8 cellular contexts compared by ENCODE assay signal in genomic region chr14:39426605-39427004, GRCh38. TPM values are rescaled to one million over a fixed set of nuclear protein-coding genes. Genes with fewer than 3 reads are reported as not detected.
DNase-seq lines count a peak whose midpoint lies in the region; ATAC-seq and TF ChIP-seq lines count a peak whose summit lies in the region.

No MANE protein-coding gene starts in this region.

- TF ChIP-seq CTCF in omental fat pad (IDR thresholded peaks at IDR 0.05) = no peak

- H3K4me1 Mint-ChIP-seq in activated CD4-positive, alpha-beta T cell treated with anti-CD3 and anti-CD28 coated beads for 36 hours = peaks cover 65% of the 10 kb centered on the region
- peaks cover 40 to 88% (median 83%) of the 10 kb centered on the region in 4 donors for H3K4me1 Mint-ChIP-seq in naive thymus-derived CD8-positive, alpha-beta T cell

- peak overlapping the region; percentile 1 for H3K4me3 Mint-ChIP-seq in activated CD4-positive, alpha-beta T cell treated with anti-CD3 and anti-CD28 coated beads for 36 hours
- peak overlapping the region in 9 of 10 donors; percentile 2 to 64 (median 61) for H3K4me3 Mint-ChIP-seq in naive thymus-derived CD8-positive, alpha-beta T cell

- CTCF ChIA-PET in activated CD4-positive, alpha-beta T cell treated with anti-CD3 and anti-CD28 coated beads for 36 hours (lab: Charles Lee) = interaction anchor here (0.6 to 2.6 kb wide), 7 partner anchors 10 to 411 kb away, joined by 3 to 10 read pairs (median 4); no protein-coding TSS in a partner anchor

- intact Hi-C loops in activated CD4-positive, alpha-beta T cell treated with anti-CD3 and anti-CD28 coated beads for 36 hours (cut with DNase I, micrococcal nuclease) = no loop called here

- H3K27ac Mint-ChIP-seq in activated CD4-positive, alpha-beta T cell treated with anti-CD3 and anti-CD28 coated beads for 36 hours = peak overlapping the region; percentile 59
- H3K27ac Mint-ChIP-seq in naive thymus-derived CD8-positive, alpha-beta T cell = peak overlapping the region in 5 of 10 donors; percentile 0 to 79 (median 47)

- POLR2A ChIA-PET in activated CD4-positive, alpha-beta T cell treated with anti-CD3 and anti-CD28 coated beads for 36 hours (lab: Charles Lee) = no interaction called here
- POLR2A ChIA-PET in naive thymus-derived CD8-positive, alpha-beta T cell (lab: Charles Lee) = no interaction called here

- DNase-seq in activated CD4-positive, alpha-beta T cell treated with anti-CD3 and anti-CD28 coated beads for 36 hours = no peak
- no peak for DNase-seq in activated CD4-positive, alpha-beta T cell treated with anti-CD3 and anti-CD28 coated beads for 1 hour
- DNase-seq in MV-4-11 (lab: John Stamatoyannopoulos, UW) = peak; percentile 43
- peak; percentile 43 for DNase-seq in amniotic stem cell (lab: John Stamatoyannopoulos, UW)
- DNase-seq in naive thymus-derived CD8-positive, alpha-beta T cell = peak in 2 of 10 donors; percentile 22 to 25
- no peak for DNase-seq in NCI-H187 (lab: John Stamatoyannopoulos, UW)
- DNase-seq in omental fat pad (ENCODE audit: low spot score) = no peak

- TF ChIP-seq POLR2A in GM18505 (IDR thresholded peaks at IDR 0.05; ENCODE audit: borderline replicate concordance, extremely low read depth, insufficient read depth, insufficient read length) = no peak

- no peaks in the 10 kb centered on the region for H3K27me3 Mint-ChIP-seq in activated CD4-positive, alpha-beta T cell treated with anti-CD3 and anti-CD28 coated beads for 36 hours
- H3K27me3 Mint-ChIP-seq in naive thymus-derived CD8-positive, alpha-beta T cell = no peaks in the 10 kb centered on the region

- H3K36me3 Mint-ChIP-seq in activated CD4-positive, alpha-beta T cell treated with anti-CD3 and anti-CD28 coated beads for 36 hours (ENCODE audit: low read depth) = peaks cover 3% of the 10 kb centered on the region
- H3K36me3 Mint-ChIP-seq in naive thymus-derived CD8-positive, alpha-beta T cell = peaks cover 4 to 13% (median 5%) of the 10 kb centered on the region in 3 donors

- ATAC-seq in activated CD4-positive, alpha-beta T cell treated with anti-CD3 and anti-CD28 coated beads for 36 hours = peak; percentile 24
- ATAC-seq in naive thymus-derived CD8-positive, alpha-beta T cell = peak in 1 of 2 donors; percentile 17
- ATAC-seq in GM18505 (IDR thresholded peaks at IDR 0.05; ENCODE audit: unreplicated experiment) (no peak), omental fat pad (ENCODE audit: low FRiP score) (no peak)

- H3K9me3 Mint-ChIP-seq in activated CD4-positive, alpha-beta T cell treated with anti-CD3 and anti-CD28 coated beads for 36 hours (ENCODE audit: low read depth) = no peaks in the 10 kb centered on the region
- H3K9me3 Mint-ChIP-seq in naive thymus-derived CD8-positive, alpha-beta T cell = no peaks in the 10 kb centered on the region

RNA-seq across cellular contexts. Expression of gene FBXO33, which starts 5.6 kb away (rescaled TPM):
- 10 to 100 TPM; 12.5 to 14.0 TPM for total RNA-seq in activated CD4-positive, alpha-beta T cell treated with anti-CD3 and anti-CD28 coated beads for 36 hours
- 10 to 100 TPM; 29.9 to 31.6 TPM for total RNA-seq in naive thymus-derived CD8-positive, alpha-beta T cell
- polyA plus RNA-seq in naive thymus-derived CD8-positive, alpha-beta T cell = 10 to 100 TPM; 14.7 to 24.1 (median 19.3) TPM
- total RNA-seq in omental fat pad = 10 to 100 TPM; 12.6 to 25.2 (median 16.4) TPM

Comparison
In these comparisons a context has a peak if more than half of its experiments do, and no peak if none do; other contexts are left out.
1. DNase-seq: peak in MV-4-11 (single experiment) and amniotic stem cell (single experiment); none in activated CD4-positive, alpha-beta T cell treated with anti-CD3 and anti-CD28 coated beads for 36 hours (single experiment), activated CD4-positive, alpha-beta T cell treated with anti-CD3 and anti-CD28 coated beads for 1 hour (single experiment), NCI-H187 (0 of 2) and omental fat pad (single experiment).